ENCODE assay signal across 13 cellular contexts in genomic region chr7:99029481-99030144, GRCh38.
A peak's percentile ranks its signal among the peaks of the same experiment; 100 is the strongest.
DNase-seq lines count a peak whose midpoint lies in the region; ATAC-seq and TF ChIP-seq lines count a peak whose summit lies in the region.
"Had no signal": no experiment of that assay in that cellular context is flagged by ENCODE, and none has a peak within 500 bp of the region (broad histone marks: within the 10 kb centered on the region; RNA-seq: fewer than 3 reads in every experiment).

No MANE protein-coding gene starts in this region.

- 0 out of 20 replicates have a peak overlapping the region, but pooled peaks of 1 of the 10 experiments have one; percentile 1 for H3K4me3 ChIP-seq in BLaER1 treated with 17β-estradiol and CSF1 and Interleukin-3, amounts not matched to agents 10 nM and 100 nM
- no peak overlapping the region for H3K4me3 ChIP-seq in osteoblast (ENCODE audit: insufficient read depth, low read length)

- H3K4me1 ChIP-seq in BLaER1 treated with 17β-estradiol and CSF1 and Interleukin-3, amounts not matched to agents 10 nM and 100 nM: peaks cover 53 to 75% (median 63%) of the 10 kb centered on the region in 10 experiments
- peaks cover 15% of the 10 kb centered on the region for H3K4me1 ChIP-seq in osteoblast (ENCODE audit: insufficient read depth, low read length)

- H4K20me1 ChIP-seq in BLaER1 treated with 17β-estradiol and CSF1 and Interleukin-3, amounts not matched to agents 10 nM and 100 nM: peaks cover 0 to 44% (median 15%) of the 10 kb centered on the region in 11 experiments; a peak in 15 of 22 replicates
- peaks cover 4% of the 10 kb centered on the region for H4K20me1 ChIP-seq in osteoblast (ENCODE audit: insufficient read depth, low read length)

- ATAC-seq in GM18873 (IDR thresholded peaks at IDR 0.05; ENCODE audit: low FRiP score, unreplicated experiment): no peak
- ATAC-seq in GM18858 (IDR thresholded peaks at IDR 0.05; ENCODE audit: unreplicated experiment): no peak

- no peaks in the 10 kb centered on the region for H3K9me3 Mint-ChIP-seq in IgD-negative memory B cell
- peaks cover 10% of the 10 kb centered on the region for H3K9me3 Mint-ChIP-seq in dendritic cell treated with granulocyte-macrophage colony-stimulating factor and Interleukin-4, amounts not matched to agents 40 ng/mL and 50 ng/mL, for 4 days

- H3K4me2 ChIP-seq in BLaER1 treated with 17β-estradiol and CSF1 and Interleukin-3, amounts not matched to agents 10 nM and 100 nM: peak overlapping the region; percentile 4 to 76 (median 45); a peak in 19 of 22 replicates
- H3K4me2 ChIP-seq in osteoblast (ENCODE audit: insufficient read depth, low read length): no peak overlapping the region

- intact Hi-C loops in dendritic cell treated with granulocyte-macrophage colony-stimulating factor and Interleukin-4, amounts not matched to agents 40 ng/mL and 50 ng/mL, for 4 days (cut with micrococcal nuclease): no loop called here

- no peaks in the 10 kb centered on the region for H3K27me3 Mint-ChIP-seq in IgD-negative memory B cell
- no peaks in the 10 kb centered on the region for H3K27me3 Mint-ChIP-seq in dendritic cell treated with granulocyte-macrophage colony-stimulating factor and Interleukin-4, amounts not matched to agents 40 ng/mL and 50 ng/mL, for 4 days

- H3K4me1 Mint-ChIP-seq in IgD-negative memory B cell: peaks cover 0 to 3% (median 2%) of the 10 kb centered on the region in 3 donors
- H3K4me1 Mint-ChIP-seq in dendritic cell treated with granulocyte-macrophage colony-stimulating factor and Interleukin-4, amounts not matched to agents 40 ng/mL and 50 ng/mL, for 4 days (ENCODE audit: low read depth): peaks cover 49% of the 10 kb centered on the region

- DNase-seq in osteoblast (ENCODE audit: insufficient read length, low spot score, missing footprints) (no peak), hypothalamus (lab: John Stamatoyannopoulos, UW) (no peak), 8988T (no peak)
- DNase-seq: brain microvascular endothelial cell, GDM1, kidney, MM.1S had no signal

- H3K79me2 ChIP-seq in osteoblast (ENCODE audit: insufficient read depth, low read length): peaks cover 5% of the 10 kb centered on the region

- H3K36me3 Mint-ChIP-seq in IgD-negative memory B cell: no peaks in the 10 kb centered on the region
- H3K36me3 Mint-ChIP-seq in dendritic cell treated with granulocyte-macrophage colony-stimulating factor and Interleukin-4, amounts not matched to agents 40 ng/mL and 50 ng/mL, for 4 days (ENCODE audit: low read depth): peaks cover 77% of the 10 kb centered on the region

- H3K4me3 Mint-ChIP-seq in IgD-negative memory B cell: no peak overlapping the region
- no peak overlapping the region for H3K4me3 Mint-ChIP-seq in dendritic cell treated with granulocyte-macrophage colony-stimulating factor and Interleukin-4, amounts not matched to agents 40 ng/mL and 50 ng/mL, for 4 days

- TF ChIP-seq CTCF in osteoblast (IDR thresholded peaks at IDR 0.05; ENCODE audit: extremely low read depth, low read depth, low read length): no peak

- H3K27ac ChIP-seq in BLaER1 treated with 17β-estradiol and CSF1 and Interleukin-3, amounts not matched to agents 10 nM and 100 nM: peak overlapping the region in 9 of 11 experiments; percentile 0 to 69 (median 57); a peak in 17 of 22 replicates
- H3K27ac ChIP-seq in osteoblast (ENCODE audit: low read depth, low read length): peak overlapping the region; percentile 37
- H3K27ac ChIP-seq: brain microvascular endothelial cell, C4-2B had no signal

- no peak overlapping the region for H2AFZ ChIP-seq in osteoblast (ENCODE audit: low read length)

- no peaks in the 10 kb centered on the region for H3K27me3 ChIP-seq in BLaER1 treated with 17β-estradiol and CSF1 and Interleukin-3, amounts not matched to agents 10 nM and 100 nM
- no peaks in the 10 kb centered on the region for H3K27me3 ChIP-seq in osteoblast (ENCODE audit: insufficient read depth, low read length)
- H3K27me3 ChIP-seq: brain microvascular endothelial cell had no signal

- 0 out of 22 replicates have a peak, but pooled peaks cover 0 to 3% (median 0%) of the 10 kb centered on the region in 11 experiments for H3K9me3 ChIP-seq in BLaER1 treated with 17β-estradiol and CSF1 and Interleukin-3, amounts not matched to agents 10 nM and 100 nM (replicated peaks in 1 of 11)
- no peaks in the 10 kb centered on the region for H3K9me3 ChIP-seq in osteoblast (ENCODE audit: low read depth, low read length)

- peak overlapping the region in 2 of 3 donors; percentile 6 to 13 for H3K27ac Mint-ChIP-seq in IgD-negative memory B cell
- peak overlapping the region; percentile 77 for H3K27ac Mint-ChIP-seq in dendritic cell treated with granulocyte-macrophage colony-stimulating factor and Interleukin-4, amounts not matched to agents 40 ng/mL and 50 ng/mL, for 4 days

- peaks cover 62 to 100% (median 78%) of the 10 kb centered on the region in 11 experiments for H3K36me3 ChIP-seq in BLaER1 treated with 17β-estradiol and CSF1 and Interleukin-3, amounts not matched to agents 10 nM and 100 nM
- peaks cover 72% of the 10 kb centered on the region for H3K36me3 ChIP-seq in osteoblast (ENCODE audit: insufficient read depth, low read length)

- H3K9ac ChIP-seq in BLaER1 treated with 17β-estradiol and CSF1 and Interleukin-3, amounts not matched to agents 10 nM and 100 nM: peak overlapping the region in 6 of 11 experiments; percentile 4 to 39 (median 17); a peak in 8 of 22 replicates
